In the genomic region with DNA sequence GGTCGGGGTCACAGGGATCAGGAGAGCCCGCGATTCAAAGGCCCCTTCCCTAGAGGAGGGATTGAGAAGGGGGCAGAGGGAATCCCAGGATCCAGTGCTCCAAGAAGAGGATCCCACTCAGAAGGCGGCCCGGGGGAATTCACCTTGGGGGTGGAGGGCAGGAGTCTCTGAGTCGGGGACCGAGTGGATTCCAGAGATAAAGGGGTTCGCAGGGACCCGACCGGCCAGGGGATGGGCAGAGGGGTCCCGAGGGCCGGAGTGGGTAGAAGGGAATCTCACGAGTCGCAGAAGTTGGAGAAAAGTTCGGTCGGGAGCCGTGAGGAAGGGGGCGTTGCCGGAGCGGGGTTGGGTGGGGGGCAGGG, we compare ENCODE assay signal across 8 cellular contexts. TPM values are rescaled to one million over a fixed set of nuclear protein-coding genes. Genes with fewer than 3 reads are reported as not detected.
DNase-seq lines count a peak whose midpoint lies in the region; ATAC-seq and TF ChIP-seq lines count a peak whose summit lies in the region.

No MANE protein-coding gene starts in this region.

- no peaks in the 10 kb centered on the region for H3K9me3 ChIP-seq in psoas muscle

- no peaks in the 10 kb centered on the region for H3K27me3 ChIP-seq in GM06990 (replicated peaks; ENCODE audit: control insufficient read depth, insufficient read depth, low read length)
- no peaks in the 10 kb centered on the region for H3K27me3 ChIP-seq in psoas muscle (ENCODE audit: insufficient read depth in 3 of 3, low read length in 2 of 3)

- H3K4me1 ChIP-seq in psoas muscle: peaks cover 18% of the 10 kb centered on the region

- peak overlapping the region; percentile 96 for H3K4me3 ChIP-seq in GM06990 (replicated peaks; ENCODE audit: low read depth, low read length)
- peak overlapping the region; percentile 78 for H3K4me3 ChIP-seq in fibroblast of the aortic adventitia (ENCODE audit: low read depth, low read length)
- peak overlapping the region; percentile 89 for H3K4me3 ChIP-seq in psoas muscle

- 1 to 2% (median 1%) methylated on average over 20 of the region's 20 CpGs for WGBS in psoas muscle, 3 donors

- ATAC-seq in SK-N-SH treated with all-trans-retinoic acid at 6 μM for 48 hours (peak; percentile 3), psoas muscle (peak in 3 of 4 donors; percentile 14 to 29 (median 25))

- peak overlapping the region; percentile 72 for H3K27ac ChIP-seq in psoas muscle

- intact Hi-C loops in psoas muscle (cut with DNase I): no loop called here

- DNase-seq in GM06990 (ENCODE audit: extremely low read depth, insufficient read length): no peak
- no peak for DNase-seq in fibroblast of the aortic adventitia (ENCODE audit: low read depth)
- no peak for DNase-seq in psoas muscle
- DNase-seq in medulla oblongata (ENCODE audit: extremely low spot score): no peak
- DNase-seq in NCI-H2171 treated with DMSO at 0.1 percent for 48 hours (lab: John Stamatoyannopoulos, UW): no peak
- DNase-seq in nucleus accumbens (lab: John Stamatoyannopoulos, UW): no peak
- no peak for DNase-seq in NCI-H2227 treated with DMSO at 0.1 percent for 48 hours (lab: John Stamatoyannopoulos, UW)

- H3K36me3 ChIP-seq in GM06990 (ENCODE audit: control insufficient read depth, insufficient read depth, low read length) (peaks cover 8% of the 10 kb centered on the region), psoas muscle (ENCODE audit: insufficient read depth in 1 of 2, low read depth in 1 of 2) (peaks cover 0 to 29% of the 10 kb centered on the region in 2 donors)

- TF ChIP-seq CTCF in GM06990 (IDR thresholded peaks at IDR 0.05; ENCODE audit: insufficient read depth, low read length, poor library complexity, severe bottlenecking) (no peak), fibroblast of the aortic adventitia (IDR thresholded peaks at IDR 0.05; ENCODE audit: insufficient read depth, low read length) (no peak), psoas muscle (IDR thresholded peaks at IDR 0.05) (no peak)

TF ChIP-seq in SK-N-SH treated with all-trans-retinoic acid at 6 μM for 48 hours, 23 proteins besides CTCF, POLR2A, EP300 and RAD21:
- TF ChIP-seq PPARA (CRISPR knock-in tag; IDR thresholded peaks at IDR 0.05; ENCODE audit: borderline replicate concordance) (no peak), SNAI2 (CRISPR knock-in tag; IDR thresholded peaks at IDR 0.05) (no peak), BACH2 (CRISPR knock-in tag; IDR thresholded peaks at IDR 0.05; ENCODE audit: borderline replicate concordance) (no peak), ZNF8 (CRISPR knock-in tag; IDR thresholded peaks at IDR 0.05) (no peak), ISL1 (CRISPR knock-in tag; IDR thresholded peaks at IDR 0.05) (no peak), TOX (CRISPR knock-in tag; IDR thresholded peaks at IDR 0.05; ENCODE audit: borderline replicate concordance) (no peak)
- TF ChIP-seq, protein P1, sequence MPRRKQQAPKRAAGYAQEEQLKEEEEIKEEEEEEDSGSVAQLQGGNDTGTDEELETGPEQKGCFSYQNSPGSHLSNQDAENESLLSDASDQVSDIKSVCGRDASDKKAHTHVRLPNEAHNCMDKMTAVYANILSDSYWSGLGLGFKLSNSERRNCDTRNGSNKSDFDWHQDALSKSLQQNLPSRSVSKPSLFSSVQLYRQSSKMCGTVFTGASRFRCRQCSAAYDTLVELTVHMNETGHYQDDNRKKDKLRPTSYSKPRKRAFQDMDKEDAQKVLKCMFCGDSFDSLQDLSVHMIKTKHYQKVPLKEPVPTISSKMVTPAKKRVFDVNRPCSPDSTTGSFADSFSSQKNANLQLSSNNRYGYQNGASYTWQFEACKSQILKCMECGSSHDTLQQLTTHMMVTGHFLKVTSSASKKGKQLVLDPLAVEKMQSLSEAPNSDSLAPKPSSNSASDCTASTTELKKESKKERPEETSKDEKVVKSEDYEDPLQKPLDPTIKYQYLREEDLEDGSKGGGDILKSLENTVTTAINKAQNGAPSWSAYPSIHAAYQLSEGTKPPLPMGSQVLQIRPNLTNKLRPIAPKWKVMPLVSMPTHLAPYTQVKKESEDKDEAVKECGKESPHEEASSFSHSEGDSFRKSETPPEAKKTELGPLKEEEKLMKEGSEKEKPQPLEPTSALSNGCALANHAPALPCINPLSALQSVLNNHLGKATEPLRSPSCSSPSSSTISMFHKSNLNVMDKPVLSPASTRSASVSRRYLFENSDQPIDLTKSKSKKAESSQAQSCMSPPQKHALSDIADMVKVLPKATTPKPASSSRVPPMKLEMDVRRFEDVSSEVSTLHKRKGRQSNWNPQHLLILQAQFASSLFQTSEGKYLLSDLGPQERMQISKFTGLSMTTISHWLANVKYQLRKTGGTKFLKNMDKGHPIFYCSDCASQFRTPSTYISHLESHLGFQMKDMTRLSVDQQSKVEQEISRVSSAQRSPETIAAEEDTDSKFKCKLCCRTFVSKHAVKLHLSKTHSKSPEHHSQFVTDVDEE (CRISPR knock-in tag; IDR thresholded peaks at IDR 0.05): no peak
- TF ChIP-seq, protein P2, sequence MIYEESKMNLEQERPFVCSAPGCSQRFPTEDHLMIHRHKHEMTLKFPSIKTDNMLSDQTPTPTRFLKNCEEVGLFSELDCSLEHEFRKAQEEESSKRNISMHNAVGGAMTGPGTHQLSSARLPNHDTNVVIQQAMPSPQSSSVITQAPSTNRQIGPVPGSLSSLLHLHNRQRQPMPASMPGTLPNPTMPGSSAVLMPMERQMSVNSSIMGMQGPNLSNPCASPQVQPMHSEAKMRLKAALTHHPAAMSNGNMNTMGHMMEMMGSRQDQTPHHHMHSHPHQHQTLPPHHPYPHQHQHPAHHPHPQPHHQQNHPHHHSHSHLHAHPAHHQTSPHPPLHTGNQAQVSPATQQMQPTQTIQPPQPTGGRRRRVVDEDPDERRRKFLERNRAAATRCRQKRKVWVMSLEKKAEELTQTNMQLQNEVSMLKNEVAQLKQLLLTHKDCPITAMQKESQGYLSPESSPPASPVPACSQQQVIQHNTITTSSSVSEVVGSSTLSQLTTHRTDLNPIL (CRISPR knock-in tag; IDR thresholded peaks at IDR 0.05; ENCODE audit: low read depth): no peak

RNA-seq across cellular contexts. Expression of gene PRKD2, which starts 0.3 kb away (rescaled TPM):
- total RNA-seq in fibroblast of the aortic adventitia (ENCODE audit: low replicate concordance) (8.0 and 9.7 TPM in 2 replicates), psoas muscle (1 to 10 TPM; 6.3 to 9.1 (median 8.1) TPM)
- polyA plus RNA-seq in psoas muscle: 1 to 10 TPM; 4.0 to 6.9 (median 4.8) TPM

RNA-seq across cellular contexts. Expression of gene FKRP, which starts 29.2 kb away (rescaled TPM):
- total RNA-seq in fibroblast of the aortic adventitia (ENCODE audit: low replicate concordance) (11.8 and 13.2 TPM in 2 replicates), psoas muscle (10 to 100 TPM; 14.4 to 24.5 (median 20.3) TPM)
- 10 to 100 TPM; 11.6 to 15.0 (median 13.1) TPM for polyA plus RNA-seq in psoas muscle

RNA-seq across cellular contexts. Expression of gene STRN4, which starts 29.6 kb away (rescaled TPM):
- total RNA-seq in fibroblast of the aortic adventitia (ENCODE audit: low replicate concordance): 45.3 and 45.9 TPM in 2 replicates
- total RNA-seq in psoas muscle: 10 to 100 TPM; 28.6 to 72.3 (median 40.6) TPM
- 10 to 100 TPM; 45.2 to 53.9 (median 46.2) TPM for polyA plus RNA-seq in psoas muscle

RNA-seq across cellular contexts. Expression of gene DACT3, which starts 55.7 kb away (rescaled TPM):
- total RNA-seq in fibroblast of the aortic adventitia (ENCODE audit: low replicate concordance) (5.1 and 17.5 TPM in 2 replicates), psoas muscle (1 to 10 TPM in 3 of 4 donors, under 1 TPM in 1; 0.76 to 1.6 (median 1.1) TPM)
- under 1 TPM; 0.44 to 0.66 (median 0.53) TPM for polyA plus RNA-seq in psoas muscle
